12 cellular contexts compared by ENCODE assay signal in the genomic region with DNA sequence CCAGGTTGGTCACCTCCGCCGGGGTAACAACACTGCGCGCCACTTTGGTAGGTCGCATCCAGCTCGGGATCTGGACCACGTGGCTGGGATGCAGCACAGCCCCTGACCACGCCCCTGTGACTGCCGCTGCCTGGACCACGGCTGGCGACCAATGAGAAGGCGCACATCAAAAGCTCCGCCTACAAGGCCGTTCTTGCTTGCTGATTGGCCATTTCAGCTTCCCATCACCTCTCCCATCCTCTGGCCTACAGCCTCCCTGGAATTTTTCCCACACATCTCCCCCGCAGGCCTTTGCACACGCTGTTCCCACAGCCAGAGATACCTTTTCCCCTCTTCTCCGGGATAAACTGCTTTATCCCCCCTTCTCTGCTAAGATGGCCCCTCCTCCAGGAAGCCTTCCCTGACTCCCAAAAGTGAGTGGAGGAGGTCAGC. TPM values are rescaled to one million over a fixed set of nuclear protein-coding genes. Genes with fewer than 3 reads are reported as not detected.
DNase-seq lines count a peak whose midpoint lies in the region; ATAC-seq, FAIRE-seq and TF ChIP-seq lines count a peak whose summit lies in the region.
"Had no signal": no experiment of that assay in that cellular context is flagged by ENCODE, and none has a peak within 500 bp of the region (broad histone marks: within the 10 kb centered on the region; RNA-seq: fewer than 3 reads in every experiment).

No MANE protein-coding gene starts in this region.

- no peak for FAIRE-seq in endothelial cell of umbilical vein (lab: Jason Lieb, UNC)

- H4K91ac ChIP-seq in neuronal stem cell (ENCODE audit: low read depth, low read length, poor library complexity): no peak overlapping the region

- peak overlapping the region; percentile 37 for H2BK15ac ChIP-seq in neuronal stem cell (ENCODE audit: low read length)

- DNase-seq in NCI-H1092 treated with DMSO at 0.1 percent for 48 hours (lab: John Stamatoyannopoulos, UW): peak; percentile 9
- DNase-seq in NCI-H1092 (lab: John Stamatoyannopoulos, UW): no peak
- peak; percentile 74 for DNase-seq in NCI-H82 treated with DMSO at 0.1 percent for 48 hours (lab: John Stamatoyannopoulos, UW; ENCODE audit: unreplicated experiment)
- DNase-seq in endothelial cell of umbilical vein (ENCODE audit: low read depth, low spot score): peak; percentile 39
- no peak for DNase-seq in neuronal stem cell (ENCODE audit: low spot score)
- no peak for DNase-seq in NCI-H1694 (lab: John Stamatoyannopoulos, UW)
- no peak for DNase-seq in NAMALWA (ENCODE audit: low spot score)
- DNase-seq: transverse colon had no signal

- H3K79me2 ChIP-seq in endothelial cell of umbilical vein (ENCODE audit: control insufficient read depth, insufficient read depth, low read length): no peaks in the 10 kb centered on the region

- H3K36me3 ChIP-seq in endothelial cell of umbilical vein (ENCODE audit: control insufficient read depth in 2 of 2, extremely low read depth in 1 of 2, insufficient read depth in 2 of 2, low read length in 2 of 2): no peaks in the 10 kb centered on the region
- H3K36me3 ChIP-seq in neuronal stem cell (replicated peaks in 1 of 2; ENCODE audit: control insufficient read depth in 2 of 2, insufficient read depth in 2 of 2, low read length in 2 of 2): no peaks in the 10 kb centered on the region
- H3K36me3 ChIP-seq: transverse colon had no signal

- ATAC-seq in GM21381 (IDR thresholded peaks at IDR 0.05; ENCODE audit: unreplicated experiment): no peak

- H4K20me1 ChIP-seq in endothelial cell of umbilical vein (replicated peaks; ENCODE audit: control insufficient read depth, extremely low read depth, insufficient read depth, low read length): no peaks in the 10 kb centered on the region

- CTCF ChIA-PET in endothelial cell of umbilical vein (lab: Charles Lee): interaction anchor here (0.9 to 8.0 kb wide), 5 partner anchors 9 to 153 kb away, joined by 3 to 182 read pairs (median 4); partner anchors contain the start of gene RPL18A

- H3K27ac ChIP-seq in endothelial cell of umbilical vein (ENCODE audit: insufficient read depth, low read depth, low read length): no peak overlapping the region
- H3K27ac ChIP-seq in neuronal stem cell (replicated peaks; ENCODE audit: low read length): no peak overlapping the region
- H3K27ac ChIP-seq: 22Rv1, coronary artery, transverse colon had no signal

- peak overlapping the region; percentile 41 for H2AFZ ChIP-seq in endothelial cell of umbilical vein (ENCODE audit: low read depth, low read length)
- no peak overlapping the region for H2AFZ ChIP-seq in neuronal stem cell (ENCODE audit: low read length)

- H3K9me3 ChIP-seq in endothelial cell of umbilical vein (replicated peaks; ENCODE audit: control insufficient read depth, insufficient read depth, low read length) (no peaks in the 10 kb centered on the region), neuronal stem cell (replicated peaks in 1 of 2; ENCODE audit: control insufficient read depth in 2 of 2, insufficient read depth in 1 of 2, low read depth in 1 of 2, low read length in 2 of 2) (no peaks in the 10 kb centered on the region)
- H3K9me3 ChIP-seq: transverse colon had no signal

- no peak overlapping the region for H2BK5ac ChIP-seq in neuronal stem cell (ENCODE audit: low read length)

- TF ChIP-seq POLR2A in endothelial cell of umbilical vein (IDR thresholded peaks at IDR 0.05; ENCODE audit: low read depth, low read length): no peak

- no CpG with 5 or more reads among the region's 17 CpGs for WGBS in neuronal stem cell (ENCODE audit: extremely low coverage in 2 of 2, insufficient read length in 2 of 2, insufficient replicate concordance in 1 of 2), 2 donors

- dilution Hi-C loops in endothelial cell of umbilical vein (cut with MboI; ENCODE audit: extremely low pct_ligation_motif_present, low sequenced_read_pairs): no loop called here

- POLR2A ChIA-PET in endothelial cell of umbilical vein (lab: Charles Lee): no interaction called here

- H3K27me3 ChIP-seq in endothelial cell of umbilical vein (ENCODE audit: control insufficient read depth in 2 of 2, insufficient read depth in 2 of 2, low read length in 2 of 2) (no peaks in the 10 kb centered on the region), neuronal stem cell (ENCODE audit: control insufficient read depth in 3 of 3, insufficient read depth in 3 of 3, low read depth in 1 of 3, low read length in 3 of 3) (no peaks in the 10 kb centered on the region)
- H3K27me3 ChIP-seq: transverse colon had no signal

- no TSS peak for BruUV-seq in endothelial cell of umbilical vein (replicated peaks; lab: Mats Ljungman, UMichigan)

- H3K4me1 ChIP-seq in endothelial cell of umbilical vein (ENCODE audit: control insufficient read depth, extremely low read depth, insufficient read depth, low read length) (no peaks in the 10 kb centered on the region), neuronal stem cell (ENCODE audit: control insufficient read depth in 2 of 2, insufficient read depth in 1 of 2, low read depth in 1 of 2, low read length in 2 of 2) (peaks cover 0 to 2% of the 10 kb centered on the region in 2 donors)
- H3K4me1 ChIP-seq: transverse colon had no signal

- TF ChIP-seq CTCF in endothelial cell of umbilical vein (IDR thresholded peaks at IDR 0.05; ENCODE audit: extremely low read depth in 1 of 2, insufficient read depth in 1 of 2, low read depth in 1 of 2, low read length in 2 of 2): no peak

- H3K23ac ChIP-seq in neuronal stem cell (ENCODE audit: low read depth, low read length, poor library complexity): peak overlapping the region; percentile 55

- no peak overlapping the region for H3K4ac ChIP-seq in neuronal stem cell (ENCODE audit: low read length)

- no peak overlapping the region for H3K14ac ChIP-seq in neuronal stem cell (ENCODE audit: low read length)

- no peak overlapping the region for H3K9ac ChIP-seq in endothelial cell of umbilical vein (replicated peaks; ENCODE audit: extremely low read depth, insufficient read depth, low read length)
- no peak overlapping the region for H3K9ac ChIP-seq in neuronal stem cell (ENCODE audit: low read depth, low read length, poor library complexity)

- H3K4me3 ChIP-seq in endothelial cell of umbilical vein (replicated peaks in 1 of 3; ENCODE audit: insufficient read depth in 1 of 3, low read depth in 1 of 3, low read length in 3 of 3) (no peak overlapping the region), neuronal stem cell (ENCODE audit: low read length in 2 of 2) (no peak overlapping the region)
- H3K4me3 ChIP-seq: coronary artery, transverse colon had no signal

- intact Hi-C loops in endothelial cell of umbilical vein (cut with micrococcal nuclease): no loop called here

- H2BK120ac ChIP-seq in neuronal stem cell (ENCODE audit: low read depth, low read length): no peak overlapping the region

- peak overlapping the region; percentile 57 for H3K18ac ChIP-seq in neuronal stem cell (ENCODE audit: low read length)

- no peak overlapping the region for H2BK12ac ChIP-seq in neuronal stem cell (ENCODE audit: low read length)

- no peak overlapping the region for H4K8ac ChIP-seq in neuronal stem cell (ENCODE audit: low read depth, low read length)

- H3K79me1 ChIP-seq in neuronal stem cell (ENCODE audit: low read depth, low read length): no peaks in the 10 kb centered on the region

- H3K4me2 ChIP-seq in endothelial cell of umbilical vein (ENCODE audit: insufficient read depth, low read length): no peak overlapping the region
- H3K4me2 ChIP-seq in neuronal stem cell (ENCODE audit: insufficient read depth, low read length, poor library complexity, severe bottlenecking): peak overlapping the region; percentile 40

- no peaks in the 10 kb centered on the region for H3K9me1 ChIP-seq in endothelial cell of umbilical vein (replicated peaks; ENCODE audit: control insufficient read depth, extremely low read depth, insufficient read depth, low read length)

- no peak overlapping the region for H2AK5ac ChIP-seq in neuronal stem cell (ENCODE audit: low read depth, low read length)

TF ChIP-seq in endothelial cell of umbilical vein, 7 proteins besides CTCF, POLR2A, EP300 and RAD21 (continues in another document):
- TF ChIP-seq JUN (IDR thresholded peaks at IDR 0.05; ENCODE audit: borderline replicate concordance, insufficient read depth, insufficient read length, low read depth) (no peak), EZH2 (IDR thresholded peaks at IDR 0.05; ENCODE audit: borderline replicate concordance, low read depth, low read length, severe bottlenecking) (no peak)

RNA-seq across cellular contexts. Expression of gene MAP1S, which starts 12.5 kb away (rescaled TPM):
- total RNA-seq in endothelial cell of umbilical vein: 143 and 166 TPM in 2 replicates
- 94.8 and 157 TPM in 2 replicates for polyA plus RNA-seq in endothelial cell of umbilical vein
- polyA plus RNA-seq in endothelial cell of umbilical vein (2011; cell fraction: cytosol; rRNA removed): 40.6 and 56.8 TPM in 2 replicates
- 41.1 and 46.1 TPM in 2 replicates for polyA plus RNA-seq in endothelial cell of umbilical vein (2011; cell fraction: nucleus; rRNA removed)
- polyA plus RNA-seq in endothelial cell of umbilical vein (2012): 117 and 119 TPM in 2 replicates
- polyA minus RNA-seq in endothelial cell of umbilical vein: 84.1 and 137 TPM in 2 replicates
- 58.3 TPM for polyA minus RNA-seq in endothelial cell of umbilical vein (2011; cell fraction: cytosol; rRNA and poly(A)+ RNA removed)
- polyA minus RNA-seq in endothelial cell of umbilical vein (2011; cell fraction: nucleus; rRNA and poly(A)+ RNA removed): 35.6 and 43.7 TPM in 2 replicates
- polyA plus RNA-seq in neuronal stem cell (2013, experiment 1 of 2): 35.5 TPM
- 35.9 TPM for polyA plus RNA-seq in neuronal stem cell (2013, experiment 2 of 2)

RNA-seq across cellular contexts. Expression of gene UNC13A, which starts 18.6 kb away (rescaled TPM):
- total RNA-seq in endothelial cell of umbilical vein: 0.09 and 0.30 TPM in 2 replicates
- 0.04 and 0.06 TPM in 2 replicates for polyA plus RNA-seq in endothelial cell of umbilical vein
- polyA plus RNA-seq in endothelial cell of umbilical vein (2011; cell fraction: cytosol; rRNA removed): 0.01 and 0.03 TPM in 2 replicates
- 0.08 TPM in 2 replicates for polyA plus RNA-seq in endothelial cell of umbilical vein (2011; cell fraction: nucleus; rRNA removed)
- 0.12 and 0.14 TPM in 2 replicates for polyA plus RNA-seq in endothelial cell of umbilical vein (2012)
- 0.49 TPM in 1 of 2 replicates, not detected in the other for polyA minus RNA-seq in endothelial cell of umbilical vein
- polyA minus RNA-seq in endothelial cell of umbilical vein (2011; cell fraction: cytosol; rRNA and poly(A)+ RNA removed): 0.61 TPM
- polyA minus RNA-seq in endothelial cell of umbilical vein (2011; cell fraction: nucleus; rRNA and poly(A)+ RNA removed): not detected in 2 replicates
- 0.11 TPM for polyA plus RNA-seq in neuronal stem cell (2013, experiment 1 of 2)
- polyA plus RNA-seq in neuronal stem cell (2013, experiment 2 of 2): 0.10 TPM
- total RNA-seq: activated T-helper 1 cell treated with anti-CD3 and anti-CD28 coated beads, Interleukin-12 subunit alpha, Interleukin-12 subunit beta, Interleukin-2, Interleukin-4 antibody, amounts not matched to agents 30 ng/mL and 10 ng/mL and 1 ng/mL, durations not matched to agents 14 hours and 24 hours and 36 hours had no signal

RNA-seq across cellular contexts. Expression of gene FCHO1, which starts 44.5 kb away (rescaled TPM):
- 1.4 and 1.6 TPM in 2 replicates for total RNA-seq in endothelial cell of umbilical vein
- 0.66 and 0.80 TPM in 2 replicates for polyA plus RNA-seq in endothelial cell of umbilical vein
- polyA plus RNA-seq in endothelial cell of umbilical vein (2011; cell fraction: cytosol; rRNA removed): 0.48 and 0.49 TPM in 2 replicates
- polyA plus RNA-seq in endothelial cell of umbilical vein (2011; cell fraction: nucleus; rRNA removed): 0.53 and 1.2 TPM in 2 replicates
- 3.6 and 5.6 TPM in 2 replicates for polyA plus RNA-seq in endothelial cell of umbilical vein (2012)
- 1.2 and 1.3 TPM in 2 replicates for polyA minus RNA-seq in endothelial cell of umbilical vein
- 1.1 TPM for polyA minus RNA-seq in endothelial cell of umbilical vein (2011; cell fraction: cytosol; rRNA and poly(A)+ RNA removed)
- 0.63 and 1.1 TPM in 2 replicates for polyA minus RNA-seq in endothelial cell of umbilical vein (2011; cell fraction: nucleus; rRNA and poly(A)+ RNA removed)
- 18.3 TPM for polyA plus RNA-seq in neuronal stem cell (2013, experiment 1 of 2)
- polyA plus RNA-seq in neuronal stem cell (2013, experiment 2 of 2): 18.1 TPM

Comparison
In these comparisons a context has a peak if more than half of its experiments do, and no peak if none do; other contexts are left out.
1. DNase-seq: peak in NCI-H1092 treated with DMSO at 0.1 percent for 48 hours (single experiment), NCI-H82 treated with DMSO at 0.1 percent for 48 hours (single experiment) and endothelial cell of umbilical vein (single experiment); none in NCI-H1092 (single experiment), neuronal stem cell (single experiment), NCI-H1694 (single experiment) and NAMALWA (single experiment).